Comparison of ENCODE assay signal across 17 cellular contexts in the genomic region with DNA sequence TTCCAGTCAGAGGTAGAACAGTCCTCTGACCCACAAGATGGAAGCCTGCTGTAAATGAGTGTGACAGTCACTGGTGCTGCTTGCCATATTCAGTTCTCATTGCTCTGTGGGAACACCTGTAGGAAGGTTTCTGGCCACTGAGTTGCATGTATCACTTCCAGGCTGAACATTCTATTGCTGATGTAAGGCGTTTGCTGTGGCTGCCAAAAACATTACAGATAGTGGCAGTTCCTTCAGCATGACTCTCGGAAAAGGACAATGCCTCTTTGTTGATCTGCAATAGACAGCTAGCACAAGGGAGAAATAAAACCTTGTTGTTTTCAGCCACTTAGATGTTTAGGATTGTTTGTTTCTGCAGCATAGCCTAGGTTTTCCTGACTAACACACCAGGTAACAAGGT.
"Had no signal": no experiment of that assay in that cellular context is flagged by ENCODE, and none has a peak within 500 bp of the region (broad histone marks: within the 10 kb centered on the region; RNA-seq: fewer than 3 reads in every experiment).

No MANE protein-coding gene starts in this region.

- H3K4me3 ChIP-seq: esophagus squamous epithelium, heart left ventricle, ovary, tibial nerve had no signal

- H3K27ac Mint-ChIP-seq: activated CD4-positive, alpha-beta memory T cell treated with anti-CD3 and anti-CD28 coated beads, Interleukin-2, amount 10 ng/mL, durations not matched to agents 7 days and 5 days; activated naive CD4-positive, alpha-beta T cell treated with anti-CD3 and anti-CD28 coated beads, Interleukin-2, amount 50 U/mL, for 24 hours; memory B cell; stimulated activated effector memory CD8-positive, alpha-beta T cell treated with anti-CD3 and anti-CD28 coated beads, Interleukin-12 subunit alpha, Interleukin-12 subunit beta, amount 100 ng/mL, for 72 hours; T-helper 17 cell had no signal

- H3K27me3 ChIP-seq: ovary, tibial nerve had no signal

- H3K9me3 ChIP-seq: esophagus squamous epithelium, ovary had no signal

- H3K9me3 Mint-ChIP-seq: activated CD4-positive, alpha-beta memory T cell treated with anti-CD3 and anti-CD28 coated beads, Interleukin-2, amount 10 ng/mL, durations not matched to agents 7 days and 5 days; activated naive CD4-positive, alpha-beta T cell treated with anti-CD3 and anti-CD28 coated beads, Interleukin-2, amount 50 U/mL, for 24 hours; central memory CD8-positive, alpha-beta T cell; stimulated activated effector memory CD8-positive, alpha-beta T cell treated with anti-CD3 and anti-CD28 coated beads, Interleukin-12 subunit alpha, Interleukin-12 subunit beta, amount 100 ng/mL, for 72 hours had no signal

- H3K27ac ChIP-seq: esophagus squamous epithelium, heart left ventricle, ovary, tibial nerve had no signal

- H3K36me3 Mint-ChIP-seq: activated naive CD4-positive, alpha-beta T cell treated with anti-CD3 and anti-CD28 coated beads, Interleukin-2, amount 50 U/mL, for 24 hours; memory B cell; stimulated activated effector memory CD8-positive, alpha-beta T cell treated with anti-CD3 and anti-CD28 coated beads, Interleukin-12 subunit alpha, Interleukin-12 subunit beta, amount 100 ng/mL, for 72 hours had no signal

- ATAC-seq: heart left ventricle; stimulated activated effector memory CD8-positive, alpha-beta T cell treated with anti-CD3 and anti-CD28 coated beads, Interleukin-12 subunit alpha, Interleukin-12 subunit beta, amount 100 ng/mL, for 72 hours; T-helper 17 cell had no signal

- DNase-seq: activated CD4-positive, alpha-beta memory T cell treated with anti-CD3 and anti-CD28 coated beads, Interleukin-2, amount 10 ng/mL, durations not matched to agents 7 days and 5 days; activated CD4-positive, alpha-beta T cell treated with anti-CD3 and anti-CD28 coated beads for 4 hours; activated effector memory CD4-positive, alpha-beta T cell treated with anti-CD3 and anti-CD28 coated beads, Interleukin-2, amount 50 U/mL, for 16 hours; activated T-cell treated with anti-CD3 and anti-CD28 coated beads, Interleukin-2, amount 50 U/mL, for 48 hours; cortex of kidney; effector CD8-positive, alpha-beta T cell; esophagus squamous epithelium; foreskin fibroblast; heart left ventricle; ovary; T-helper 17 cell had no signal

- FAIRE-seq: endothelial cell of umbilical vein had no signal

- H3K36me3 ChIP-seq: esophagus squamous epithelium, heart left ventricle, ovary, tibial nerve had no signal

- H3K4me3 Mint-ChIP-seq: activated CD4-positive, alpha-beta memory T cell treated with anti-CD3 and anti-CD28 coated beads, Interleukin-2, amount 10 ng/mL, durations not matched to agents 7 days and 5 days; activated naive CD4-positive, alpha-beta T cell treated with anti-CD3 and anti-CD28 coated beads, Interleukin-2, amount 50 U/mL, for 24 hours; central memory CD8-positive, alpha-beta T cell; memory B cell; stimulated activated effector memory CD8-positive, alpha-beta T cell treated with anti-CD3 and anti-CD28 coated beads, Interleukin-12 subunit alpha, Interleukin-12 subunit beta, amount 100 ng/mL, for 72 hours; T-helper 17 cell had no signal
